Comparison of ENCODE assay signal across 1 cellular context in the genomic region with DNA sequence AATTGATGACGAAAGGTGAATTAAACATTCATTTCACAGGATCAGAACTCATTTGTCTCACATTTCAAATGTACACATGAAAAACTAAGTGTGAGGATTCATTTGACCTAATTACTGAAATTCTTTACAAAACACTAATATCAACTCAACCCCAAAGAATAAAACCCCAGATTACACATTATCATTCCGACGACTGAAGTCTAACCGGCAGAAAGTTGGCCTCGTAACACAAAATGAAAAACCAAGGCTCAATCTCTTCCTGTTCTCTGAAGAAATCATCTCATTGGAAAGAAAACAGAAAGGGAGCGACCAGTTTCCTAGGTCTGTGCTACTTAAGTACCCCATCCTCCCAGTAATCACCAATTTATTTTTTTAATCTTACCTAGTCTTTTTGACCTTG.
TF ChIP-seq lines count a peak whose summit lies in the region.

No MANE protein-coding gene starts in this region.

TF ChIP-seq in endothelial cell of umbilical vein, 7 proteins besides CTCF, POLR2A, EP300 and RAD21:
- TF ChIP-seq POLR2AphosphoS5 (IDR thresholded peaks at IDR 0.05; ENCODE audit: insufficient read depth, low read depth, low read length): no peak
- no peak for TF ChIP-seq FOS (IDR thresholded peaks at IDR 0.05; ENCODE audit: borderline replicate concordance, insufficient read depth, low read length)
- no peak for TF ChIP-seq EZH2 (IDR thresholded peaks at IDR 0.05; ENCODE audit: borderline replicate concordance, low read depth, low read length, severe bottlenecking)
- no peak for TF ChIP-seq GATA2 (IDR thresholded peaks at IDR 0.05; ENCODE audit: insufficient read depth, insufficient read length, low read depth, low read length)
- no peak for TF ChIP-seq MYC (IDR thresholded peaks at IDR 0.05; ENCODE audit: low read depth, low read length)
- no peak for TF ChIP-seq JUN (IDR thresholded peaks at IDR 0.05; ENCODE audit: borderline replicate concordance, insufficient read depth, insufficient read length, low read depth)
- TF ChIP-seq, protein P1, sequence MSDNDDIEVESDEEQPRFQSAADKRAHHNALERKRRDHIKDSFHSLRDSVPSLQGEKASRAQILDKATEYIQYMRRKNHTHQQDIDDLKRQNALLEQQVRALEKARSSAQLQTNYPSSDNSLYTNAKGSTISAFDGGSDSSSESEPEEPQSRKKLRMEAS (IDR thresholded peaks at IDR 0.05; ENCODE audit: insufficient read depth, insufficient read length): no peak
